In genomic region chr16:72967941-72968340, GRCh38 we compare ENCODE assay signal across 2 cellular contexts.
A peak's percentile ranks its signal among the peaks of the same experiment; 100 is the strongest.
TF ChIP-seq lines count a peak whose summit lies in the region.

No MANE protein-coding gene starts in this region.

TF ChIP-seq in liver, 16 proteins besides CTCF, POLR2A, EP300 and RAD21 (continued from another document):
- TF ChIP-seq ZBTB33 (IDR thresholded peaks at IDR 0.05) (peak; percentile 39), GABPA (IDR thresholded peaks at IDR 0.05 in 1 of 2, conservative IDR thresholded peaks at IDR 0.05 in 1 of 2) (peak; percentile 19 to 52), HNF4G (IDR thresholded peaks at IDR 0.05) (peak; percentile 15), RXRA (IDR thresholded peaks at IDR 0.05) (peak; percentile 50 to 78), NR2F2 (IDR thresholded peaks at IDR 0.05) (no peak), REST (IDR thresholded peaks at IDR 0.05) (peak; percentile 62), FOXA1 (IDR thresholded peaks at IDR 0.05) (peak; percentile 53), TAF1 (conservative IDR thresholded peaks at IDR 0.05) (no peak), JUND (IDR thresholded peaks at IDR 0.05) (peak in 1 of 2 donors; percentile 32), FOXA2 (IDR thresholded peaks at IDR 0.05) (peak; percentile 32), MAX (IDR thresholded peaks at IDR 0.05) (peak; percentile 60), HNF4A (conservative IDR thresholded peaks at IDR 0.05) (peak; percentile 67 to 76), YY1 (IDR thresholded peaks at IDR 0.05) (peak; percentile 66), ATF3 (IDR thresholded peaks at IDR 0.05) (no peak)

TF ChIP-seq in HepG2, 621 proteins besides CTCF, POLR2A, EP300 and RAD21 (continued from another document):
- no peak for TF ChIP-seq ZNF574 (CRISPR knock-in tag; IDR thresholded peaks at IDR 0.05)
- TF ChIP-seq MLLT10 (CRISPR knock-in tag; IDR thresholded peaks at IDR 0.05) = no peak
- no peak for TF ChIP-seq ZSCAN29 (CRISPR knock-in tag; conservative IDR thresholded peaks at IDR 0.05)
- no peak for TF ChIP-seq SIN3B (IDR thresholded peaks at IDR 0.05; ENCODE audit: low read length)
- TF ChIP-seq DZIP1 (CRISPR knock-in tag; IDR thresholded peaks at IDR 0.05) = no peak
- no peak for TF ChIP-seq ZNF652 (CRISPR knock-in tag; IDR thresholded peaks at IDR 0.05; ENCODE audit: borderline replicate concordance, low read depth)
- TF ChIP-seq CBX5 (CRISPR knock-in tag; IDR thresholded peaks at IDR 0.05; ENCODE audit: borderline replicate concordance) = no peak
- no peak for TF ChIP-seq KDM1A (CRISPR knock-in tag; IDR thresholded peaks at IDR 0.05)
- TF ChIP-seq MIER3 (CRISPR knock-in tag; IDR thresholded peaks at IDR 0.05; ENCODE audit: borderline replicate concordance) = no peak
- no peak for TF ChIP-seq ZNF136 (CRISPR knock-in tag; IDR thresholded peaks at IDR 0.05; ENCODE audit: low read depth)
